ENCODE assay signal across 10 cellular contexts in the genomic region with DNA sequence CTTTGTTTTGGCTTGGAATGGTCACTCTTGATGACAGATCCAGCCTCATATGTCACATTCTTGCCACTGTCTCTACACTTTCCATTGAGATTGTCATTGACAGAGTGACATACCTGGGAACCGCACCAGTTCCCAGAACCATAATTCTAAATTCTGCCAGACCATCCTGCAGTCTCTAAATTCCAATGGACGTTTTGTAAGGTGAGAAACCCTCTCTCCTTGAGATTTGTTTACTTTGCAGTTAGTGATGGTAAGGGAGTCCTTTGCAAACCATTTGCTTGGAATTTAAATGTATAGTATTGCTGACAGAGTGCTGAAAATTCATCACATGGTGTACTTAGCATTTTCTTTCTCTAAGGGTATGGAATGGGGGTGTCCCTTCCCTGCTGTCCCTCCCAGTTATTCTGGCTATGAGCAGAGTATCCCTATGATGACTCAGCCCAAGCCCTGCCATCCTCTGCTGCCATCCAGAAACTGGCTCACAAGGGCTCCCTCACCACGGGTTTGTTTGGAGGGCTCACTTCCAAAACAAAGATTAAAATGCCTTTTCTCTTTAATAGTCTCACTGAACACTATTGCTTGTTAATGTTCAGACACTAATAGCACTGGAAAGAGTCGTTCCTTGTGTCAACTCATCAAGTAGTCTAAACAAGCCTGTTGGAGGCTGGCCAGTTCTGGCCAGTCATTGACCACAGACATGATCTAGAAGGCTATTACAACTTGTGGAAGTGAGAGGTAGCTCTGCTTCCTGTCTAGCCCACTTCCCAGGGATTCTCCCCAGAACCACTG.
DNase-seq lines count a peak whose midpoint lies in the region; ATAC-seq and TF ChIP-seq lines count a peak whose summit lies in the region.
"Had no signal": no experiment of that assay in that cellular context is flagged by ENCODE, and none has a peak within 500 bp of the region (broad histone marks: within the 10 kb centered on the region; RNA-seq: fewer than 3 reads in every experiment).

No MANE protein-coding gene starts in this region.

- H3K4me1 ChIP-seq in GM23338 (ENCODE audit: insufficient read depth), result peaks cover 13% of the 10 kb centered on the region

- ATAC-seq in GM23338 (no peak), GM18858 (IDR thresholded peaks at IDR 0.05; ENCODE audit: unreplicated experiment) (no peak)

- H3K4me2 ChIP-seq in GM23338, result peak overlapping the region; percentile 49; the same call in 1 of the 2 replicates

- DNase-seq in GM23338 (ENCODE audit: low spot score) (peak; percentile 7), SK-MEL-5 (ENCODE audit: low read depth, low spot score) (peak; percentile 60), foreskin fibroblast (peak; percentile 97 to 98), skeletal muscle cell (ENCODE audit: low read depth) (peak; percentile 98), AML-193 (lab: John Stamatoyannopoulos, UW) (no peak), superior temporal gyrus (ENCODE audit: extremely low spot score) (no peak), SKM-1 (lab: John Stamatoyannopoulos, UW; ENCODE audit: unreplicated experiment) (no peak)
- DNase-seq: activated CD4-positive, alpha-beta T cell treated with anti-CD3 and anti-CD28 coated beads, Interleukin-2, amount 10 ng/mL, durations not matched to agents 24 days and 14 days; stimulated activated CD4-positive, alpha-beta T cell treated with anti-CD3 and anti-CD28 coated beads, Interleukin-15, amount 100 ng/mL, for 24 hours had no signal

- no peaks in the 10 kb centered on the region for H3F3A ChIP-seq in GM23338 (replicated peaks; ENCODE audit: low read depth)

- no peaks in the 10 kb centered on the region for H4K20me1 ChIP-seq in GM23338 (replicated peaks; ENCODE audit: insufficient read depth)

- no peaks in the 10 kb centered on the region for H3K79me2 ChIP-seq in GM23338 (replicated peaks; ENCODE audit: insufficient read depth)

- no peak overlapping the region for H3K27ac ChIP-seq in GM23338 (ENCODE audit: low read depth)

- no peaks in the 10 kb centered on the region for H3K36me3 Mint-ChIP-seq in GM23338 (ENCODE audit: low read depth)

- H3K27me3 Mint-ChIP-seq in GM23338 (ENCODE audit: insufficient read depth, low read depth, poor library complexity), result peaks cover 1% of the 10 kb centered on the region

- no peaks in the 10 kb centered on the region for H3K9me3 Mint-ChIP-seq in GM23338
- H3K9me3 Mint-ChIP-seq: activated CD4-positive, alpha-beta T cell treated with anti-CD3 and anti-CD28 coated beads, Interleukin-2, amount 10 ng/mL, durations not matched to agents 24 days and 14 days had no signal

- H3K4me3 ChIP-seq in GM23338 (no peak overlapping the region), foreskin fibroblast (ENCODE audit: low read depth in 1 of 2, low read length in 2 of 2) (no peak overlapping the region), skeletal muscle cell (ENCODE audit: low read depth, low read length) (no peak overlapping the region)

- H3K36me3 ChIP-seq in GM23338 (ENCODE audit: insufficient read depth), result no peaks in the 10 kb centered on the region

- H2AFZ ChIP-seq in GM23338, result peak overlapping the region; percentile 77; the same call in 1 of the 2 replicates

- H3K27me3 ChIP-seq in GM23338 (ENCODE audit: insufficient read depth), result no peaks in the 10 kb centered on the region

- H3K9me2 ChIP-seq in GM23338 (ENCODE audit: insufficient read depth), result no peaks in the 10 kb centered on the region; the same call in 1 of the 2 replicates

- no peak overlapping the region for H3K4me3 Mint-ChIP-seq in GM23338
- H3K4me3 Mint-ChIP-seq: activated CD4-positive, alpha-beta T cell treated with anti-CD3 and anti-CD28 coated beads, Interleukin-2, amount 10 ng/mL, durations not matched to agents 24 days and 14 days had no signal

- no peak for TF ChIP-seq CTCF in GM23338 (conservative IDR thresholded peaks at IDR 0.05; ENCODE audit: low read depth in 2 of 2)
- no peak for TF ChIP-seq CTCF in foreskin fibroblast (IDR thresholded peaks at IDR 0.05; ENCODE audit: low read depth, low read length)

- in situ Hi-C loops in SK-MEL-5 (cut with HindIII; ENCODE audit: low pct_unique_long_range_greater_than_20kb, low sequenced_read_pairs), result no loop called here

- no peak overlapping the region for H3K27ac Mint-ChIP-seq in GM23338
- H3K27ac Mint-ChIP-seq: activated CD4-positive, alpha-beta T cell treated with anti-CD3 and anti-CD28 coated beads, Interleukin-2, amount 10 ng/mL, durations not matched to agents 24 days and 14 days had no signal

- H3K4me1 Mint-ChIP-seq in GM23338, result peaks cover 4% of the 10 kb centered on the region; the same call in 2 of the 3 replicates
- H3K4me1 Mint-ChIP-seq: activated CD4-positive, alpha-beta T cell treated with anti-CD3 and anti-CD28 coated beads, Interleukin-2, amount 10 ng/mL, durations not matched to agents 24 days and 14 days had no signal

TF ChIP-seq in GM23338, 12 proteins besides CTCF, POLR2A, EP300 and RAD21 (continues in another document):
- TF ChIP-seq POLR2AphosphoS5 (IDR thresholded peaks at IDR 0.05; ENCODE audit: low read depth) (no peak), JUNB (IDR thresholded peaks at IDR 0.05; ENCODE audit: unreplicated experiment) (no peak), EZH2phosphoT487 (IDR thresholded peaks at IDR 0.05; ENCODE audit: unreplicated experiment) (no peak), EZH2 (IDR thresholded peaks at IDR 0.05; ENCODE audit: low read depth, unreplicated experiment) (no peak), NANOG (IDR thresholded peaks at IDR 0.05; ENCODE audit: borderline replicate concordance) (no peak), ZNF331 (CRISPR knock-in tag; IDR thresholded peaks at IDR 0.05; ENCODE audit: low read depth) (no peak), STAT1 (IDR thresholded peaks at IDR 0.05; ENCODE audit: unreplicated experiment) (no peak), ZNF114 (CRISPR knock-in tag; IDR thresholded peaks at IDR 0.05) (no peak)
- TF ChIP-seq, protein P1, sequence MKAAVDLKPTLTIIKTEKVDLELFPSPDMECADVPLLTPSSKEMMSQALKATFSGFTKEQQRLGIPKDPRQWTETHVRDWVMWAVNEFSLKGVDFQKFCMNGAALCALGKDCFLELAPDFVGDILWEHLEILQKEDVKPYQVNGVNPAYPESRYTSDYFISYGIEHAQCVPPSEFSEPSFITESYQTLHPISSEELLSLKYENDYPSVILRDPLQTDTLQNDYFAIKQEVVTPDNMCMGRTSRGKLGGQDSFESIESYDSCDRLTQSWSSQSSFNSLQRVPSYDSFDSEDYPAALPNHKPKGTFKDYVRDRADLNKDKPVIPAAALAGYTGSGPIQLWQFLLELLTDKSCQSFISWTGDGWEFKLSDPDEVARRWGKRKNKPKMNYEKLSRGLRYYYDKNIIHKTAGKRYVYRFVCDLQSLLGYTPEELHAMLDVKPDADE (IDR thresholded peaks at IDR 0.05), result no peak
- TF ChIP-seq, protein P2, sequence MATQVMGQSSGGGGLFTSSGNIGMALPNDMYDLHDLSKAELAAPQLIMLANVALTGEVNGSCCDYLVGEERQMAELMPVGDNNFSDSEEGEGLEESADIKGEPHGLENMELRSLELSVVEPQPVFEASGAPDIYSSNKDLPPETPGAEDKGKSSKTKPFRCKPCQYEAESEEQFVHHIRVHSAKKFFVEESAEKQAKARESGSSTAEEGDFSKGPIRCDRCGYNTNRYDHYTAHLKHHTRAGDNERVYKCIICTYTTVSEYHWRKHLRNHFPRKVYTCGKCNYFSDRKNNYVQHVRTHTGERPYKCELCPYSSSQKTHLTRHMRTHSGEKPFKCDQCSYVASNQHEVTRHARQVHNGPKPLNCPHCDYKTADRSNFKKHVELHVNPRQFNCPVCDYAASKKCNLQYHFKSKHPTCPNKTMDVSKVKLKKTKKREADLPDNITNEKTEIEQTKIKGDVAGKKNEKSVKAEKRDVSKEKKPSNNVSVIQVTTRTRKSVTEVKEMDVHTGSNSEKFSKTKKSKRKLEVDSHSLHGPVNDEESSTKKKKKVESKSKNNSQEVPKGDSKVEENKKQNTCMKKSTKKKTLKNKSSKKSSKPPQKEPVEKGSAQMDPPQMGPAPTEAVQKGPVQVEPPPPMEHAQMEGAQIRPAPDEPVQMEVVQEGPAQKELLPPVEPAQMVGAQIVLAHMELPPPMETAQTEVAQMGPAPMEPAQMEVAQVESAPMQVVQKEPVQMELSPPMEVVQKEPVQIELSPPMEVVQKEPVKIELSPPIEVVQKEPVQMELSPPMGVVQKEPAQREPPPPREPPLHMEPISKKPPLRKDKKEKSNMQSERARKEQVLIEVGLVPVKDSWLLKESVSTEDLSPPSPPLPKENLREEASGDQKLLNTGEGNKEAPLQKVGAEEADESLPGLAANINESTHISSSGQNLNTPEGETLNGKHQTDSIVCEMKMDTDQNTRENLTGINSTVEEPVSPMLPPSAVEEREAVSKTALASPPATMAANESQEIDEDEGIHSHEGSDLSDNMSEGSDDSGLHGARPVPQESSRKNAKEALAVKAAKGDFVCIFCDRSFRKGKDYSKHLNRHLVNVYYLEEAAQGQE (IDR thresholded peaks at IDR 0.05; ENCODE audit: unreplicated experiment), result no peak

Comparison
In these comparisons a context has a peak if more than half of its experiments do, and no peak if none do; other contexts are left out.
1. DNase-seq: peak in GM23338 (single experiment), SK-MEL-5 (single experiment), foreskin fibroblast (2 of 2) and skeletal muscle cell (single experiment); none in AML-193 (0 of 2), superior temporal gyrus (single experiment) and SKM-1 (single experiment).